Comparison of ENCODE assay signal across 1 cellular context in the genomic region with DNA sequence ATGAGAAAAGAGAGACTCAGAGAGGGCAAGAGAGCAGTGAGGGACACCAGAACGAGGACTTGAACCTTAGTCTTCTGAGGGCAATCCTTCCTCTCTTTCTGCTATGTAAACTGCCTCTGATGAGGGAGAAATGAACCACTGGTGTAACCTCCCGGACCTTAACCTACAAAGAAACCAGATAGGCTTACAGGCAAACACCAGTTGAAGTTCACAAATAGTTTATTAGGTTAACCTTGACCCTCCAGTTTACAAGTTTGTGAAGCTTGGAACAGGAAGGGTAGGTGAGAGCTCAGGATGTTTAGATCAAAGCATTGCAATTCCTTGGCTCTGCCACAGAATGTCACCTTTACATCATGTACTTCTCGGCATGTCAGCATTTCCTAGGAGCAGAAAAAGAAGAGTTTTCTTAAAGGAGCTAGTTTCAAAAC.
TF ChIP-seq lines count a peak whose summit lies in the region.

No MANE protein-coding gene starts in this region.

TF ChIP-seq in HepG2, 621 proteins besides CTCF, POLR2A, EP300 and RAD21 (continued from another document and continues in another):
- TF ChIP-seq, protein P1, sequence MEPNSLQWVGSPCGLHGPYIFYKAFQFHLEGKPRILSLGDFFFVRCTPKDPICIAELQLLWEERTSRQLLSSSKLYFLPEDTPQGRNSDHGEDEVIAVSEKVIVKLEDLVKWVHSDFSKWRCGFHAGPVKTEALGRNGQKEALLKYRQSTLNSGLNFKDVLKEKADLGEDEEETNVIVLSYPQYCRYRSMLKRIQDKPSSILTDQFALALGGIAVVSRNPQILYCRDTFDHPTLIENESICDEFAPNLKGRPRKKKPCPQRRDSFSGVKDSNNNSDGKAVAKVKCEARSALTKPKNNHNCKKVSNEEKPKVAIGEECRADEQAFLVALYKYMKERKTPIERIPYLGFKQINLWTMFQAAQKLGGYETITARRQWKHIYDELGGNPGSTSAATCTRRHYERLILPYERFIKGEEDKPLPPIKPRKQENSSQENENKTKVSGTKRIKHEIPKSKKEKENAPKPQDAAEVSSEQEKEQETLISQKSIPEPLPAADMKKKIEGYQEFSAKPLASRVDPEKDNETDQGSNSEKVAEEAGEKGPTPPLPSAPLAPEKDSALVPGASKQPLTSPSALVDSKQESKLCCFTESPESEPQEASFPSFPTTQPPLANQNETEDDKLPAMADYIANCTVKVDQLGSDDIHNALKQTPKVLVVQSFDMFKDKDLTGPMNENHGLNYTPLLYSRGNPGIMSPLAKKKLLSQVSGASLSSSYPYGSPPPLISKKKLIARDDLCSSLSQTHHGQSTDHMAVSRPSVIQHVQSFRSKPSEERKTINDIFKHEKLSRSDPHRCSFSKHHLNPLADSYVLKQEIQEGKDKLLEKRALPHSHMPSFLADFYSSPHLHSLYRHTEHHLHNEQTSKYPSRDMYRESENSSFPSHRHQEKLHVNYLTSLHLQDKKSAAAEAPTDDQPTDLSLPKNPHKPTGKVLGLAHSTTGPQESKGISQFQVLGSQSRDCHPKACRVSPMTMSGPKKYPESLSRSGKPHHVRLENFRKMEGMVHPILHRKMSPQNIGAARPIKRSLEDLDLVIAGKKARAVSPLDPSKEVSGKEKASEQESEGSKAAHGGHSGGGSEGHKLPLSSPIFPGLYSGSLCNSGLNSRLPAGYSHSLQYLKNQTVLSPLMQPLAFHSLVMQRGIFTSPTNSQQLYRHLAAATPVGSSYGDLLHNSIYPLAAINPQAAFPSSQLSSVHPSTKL (CRISPR knock-in tag; IDR thresholded peaks at IDR 0.05), result peak; percentile 94
- TF ChIP-seq ZNF230 (CRISPR knock-in tag; IDR thresholded peaks at IDR 0.05), result no peak
- TF ChIP-seq PITX1 (CRISPR knock-in tag; IDR thresholded peaks at IDR 0.05), result peak; percentile 72
- no peak for TF ChIP-seq RFXAP (CRISPR knock-in tag; IDR thresholded peaks at IDR 0.05; ENCODE audit: borderline replicate concordance)
- no peak for TF ChIP-seq TP53 (CRISPR knock-in tag; conservative IDR thresholded peaks at IDR 0.05)
- no peak for TF ChIP-seq KLF6 (CRISPR knock-in tag; IDR thresholded peaks at IDR 0.05)
- no peak for TF ChIP-seq YEATS2 (CRISPR knock-in tag; IDR thresholded peaks at IDR 0.05; ENCODE audit: borderline replicate concordance)
- TF ChIP-seq TBX3 (IDR thresholded peaks at IDR 0.05; ENCODE audit: borderline replicate concordance), result peak; percentile 84
- TF ChIP-seq, protein P2, sequence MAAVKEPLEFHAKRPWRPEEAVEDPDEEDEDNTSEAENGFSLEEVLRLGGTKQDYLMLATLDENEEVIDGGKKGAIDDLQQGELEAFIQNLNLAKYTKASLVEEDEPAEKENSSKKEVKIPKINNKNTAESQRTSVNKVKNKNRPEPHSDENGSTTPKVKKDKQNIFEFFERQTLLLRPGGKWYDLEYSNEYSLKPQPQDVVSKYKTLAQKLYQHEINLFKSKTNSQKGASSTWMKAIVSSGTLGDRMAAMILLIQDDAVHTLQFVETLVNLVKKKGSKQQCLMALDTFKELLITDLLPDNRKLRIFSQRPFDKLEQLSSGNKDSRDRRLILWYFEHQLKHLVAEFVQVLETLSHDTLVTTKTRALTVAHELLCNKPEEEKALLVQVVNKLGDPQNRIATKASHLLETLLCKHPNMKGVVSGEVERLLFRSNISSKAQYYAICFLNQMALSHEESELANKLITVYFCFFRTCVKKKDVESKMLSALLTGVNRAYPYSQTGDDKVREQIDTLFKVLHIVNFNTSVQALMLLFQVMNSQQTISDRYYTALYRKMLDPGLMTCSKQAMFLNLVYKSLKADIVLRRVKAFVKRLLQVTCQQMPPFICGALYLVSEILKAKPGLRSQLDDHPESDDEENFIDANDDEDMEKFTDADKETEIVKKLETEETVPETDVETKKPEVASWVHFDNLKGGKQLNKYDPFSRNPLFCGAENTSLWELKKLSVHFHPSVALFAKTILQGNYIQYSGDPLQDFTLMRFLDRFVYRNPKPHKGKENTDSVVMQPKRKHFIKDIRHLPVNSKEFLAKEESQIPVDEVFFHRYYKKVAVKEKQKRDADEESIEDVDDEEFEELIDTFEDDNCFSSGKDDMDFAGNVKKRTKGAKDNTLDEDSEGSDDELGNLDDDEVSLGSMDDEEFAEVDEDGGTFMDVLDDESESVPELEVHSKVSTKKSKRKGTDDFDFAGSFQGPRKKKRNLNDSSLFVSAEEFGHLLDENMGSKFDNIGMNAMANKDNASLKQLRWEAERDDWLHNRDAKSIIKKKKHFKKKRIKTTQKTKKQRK (IDR thresholded peaks at IDR 0.05; ENCODE audit: low read length), result no peak
- TF ChIP-seq LCORL (IDR thresholded peaks at IDR 0.05), result no peak
- no peak for TF ChIP-seq LCORL (CRISPR knock-in tag; IDR thresholded peaks at IDR 0.05)
- peak; percentile 54; the same call in 1 of the 2 replicates for TF ChIP-seq TBX2 (CRISPR knock-in tag; IDR thresholded peaks at IDR 0.05; ENCODE audit: borderline replicate concordance)
- TF ChIP-seq ZNF224 (CRISPR knock-in tag; IDR thresholded peaks at IDR 0.05), result no peak
- TF ChIP-seq RNF2 (conservative IDR thresholded peaks at IDR 0.05; ENCODE audit: low read depth), result no peak
- no peak for TF ChIP-seq ZNF570 (CRISPR knock-in tag; IDR thresholded peaks at IDR 0.05; ENCODE audit: borderline replicate concordance)
- no peak for TF ChIP-seq CREB1 (IDR thresholded peaks at IDR 0.05)
- no peak for TF ChIP-seq CREB1 (CRISPR knock-in tag; IDR thresholded peaks at IDR 0.05)
- TF ChIP-seq, protein P3, sequence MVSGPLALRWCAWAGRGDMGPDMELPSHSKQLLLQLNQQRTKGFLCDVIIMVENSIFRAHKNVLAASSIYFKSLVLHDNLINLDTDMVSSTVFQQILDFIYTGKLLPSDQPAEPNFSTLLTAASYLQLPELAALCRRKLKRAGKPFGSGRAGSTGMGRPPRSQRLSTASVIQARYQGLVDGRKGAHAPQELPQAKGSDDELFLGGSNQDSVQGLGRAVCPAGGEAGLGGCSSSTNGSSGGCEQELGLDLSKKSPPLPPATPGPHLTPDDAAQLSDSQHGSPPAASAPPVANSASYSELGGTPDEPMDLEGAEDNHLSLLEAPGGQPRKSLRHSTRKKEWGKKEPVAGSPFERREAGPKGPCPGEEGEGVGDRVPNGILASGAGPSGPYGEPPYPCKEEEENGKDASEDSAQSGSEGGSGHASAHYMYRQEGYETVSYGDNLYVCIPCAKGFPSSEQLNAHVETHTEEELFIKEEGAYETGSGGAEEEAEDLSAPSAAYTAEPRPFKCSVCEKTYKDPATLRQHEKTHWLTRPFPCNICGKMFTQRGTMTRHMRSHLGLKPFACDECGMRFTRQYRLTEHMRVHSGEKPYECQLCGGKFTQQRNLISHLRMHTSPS (CRISPR knock-in tag; IDR thresholded peaks at IDR 0.05; ENCODE audit: low read depth), result no peak
- TF ChIP-seq, protein P4, sequence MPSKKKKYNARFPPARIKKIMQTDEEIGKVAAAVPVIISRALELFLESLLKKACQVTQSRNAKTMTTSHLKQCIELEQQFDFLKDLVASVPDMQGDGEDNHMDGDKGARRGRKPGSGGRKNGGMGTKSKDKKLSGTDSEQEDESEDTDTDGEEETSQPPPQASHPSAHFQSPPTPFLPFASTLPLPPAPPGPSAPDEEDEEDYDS (CRISPR knock-in tag; IDR thresholded peaks at IDR 0.05), result 0 out of 2 replicates have a peak, but pooled peaks have one; percentile 19
- TF ChIP-seq ZNF235 (CRISPR knock-in tag; IDR thresholded peaks at IDR 0.05; ENCODE audit: borderline replicate concordance), result no peak
- no peak for TF ChIP-seq CBX1 (IDR thresholded peaks at IDR 0.05; ENCODE audit: low read depth)
- TF ChIP-seq XBP1 (CRISPR knock-in tag; IDR thresholded peaks at IDR 0.05), result no peak
- TF ChIP-seq, protein P5, sequence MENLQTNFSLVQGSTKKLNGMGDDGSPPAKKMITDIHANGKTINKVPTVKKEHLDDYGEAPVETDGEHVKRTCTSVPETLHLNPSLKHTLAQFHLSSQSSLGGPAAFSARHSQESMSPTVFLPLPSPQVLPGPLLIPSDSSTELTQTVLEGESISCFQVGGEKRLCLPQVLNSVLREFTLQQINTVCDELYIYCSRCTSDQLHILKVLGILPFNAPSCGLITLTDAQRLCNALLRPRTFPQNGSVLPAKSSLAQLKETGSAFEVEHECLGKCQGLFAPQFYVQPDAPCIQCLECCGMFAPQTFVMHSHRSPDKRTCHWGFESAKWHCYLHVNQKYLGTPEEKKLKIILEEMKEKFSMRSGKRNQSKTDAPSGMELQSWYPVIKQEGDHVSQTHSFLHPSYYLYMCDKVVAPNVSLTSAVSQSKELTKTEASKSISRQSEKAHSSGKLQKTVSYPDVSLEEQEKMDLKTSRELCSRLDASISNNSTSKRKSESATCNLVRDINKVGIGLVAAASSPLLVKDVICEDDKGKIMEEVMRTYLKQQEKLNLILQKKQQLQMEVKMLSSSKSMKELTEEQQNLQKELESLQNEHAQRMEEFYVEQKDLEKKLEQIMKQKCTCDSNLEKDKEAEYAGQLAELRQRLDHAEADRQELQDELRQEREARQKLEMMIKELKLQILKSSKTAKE (CRISPR knock-in tag; IDR thresholded peaks at IDR 0.05; ENCODE audit: borderline replicate concordance), result peak; percentile 61; the same call in 1 of the 2 replicates
- TF ChIP-seq, protein P6, sequence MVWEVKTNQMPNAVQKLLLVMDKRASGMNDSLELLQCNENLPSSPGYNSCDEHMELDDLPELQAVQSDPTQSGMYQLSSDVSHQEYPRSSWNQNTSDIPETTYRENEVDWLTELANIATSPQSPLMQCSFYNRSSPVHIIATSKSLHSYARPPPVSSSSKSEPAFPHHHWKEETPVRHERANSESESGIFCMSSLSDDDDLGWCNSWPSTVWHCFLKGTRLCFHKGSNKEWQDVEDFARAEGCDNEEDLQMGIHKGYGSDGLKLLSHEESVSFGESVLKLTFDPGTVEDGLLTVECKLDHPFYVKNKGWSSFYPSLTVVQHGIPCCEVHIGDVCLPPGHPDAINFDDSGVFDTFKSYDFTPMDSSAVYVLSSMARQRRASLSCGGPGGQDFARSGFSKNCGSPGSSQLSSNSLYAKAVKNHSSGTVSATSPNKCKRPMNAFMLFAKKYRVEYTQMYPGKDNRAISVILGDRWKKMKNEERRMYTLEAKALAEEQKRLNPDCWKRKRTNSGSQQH (CRISPR knock-in tag; IDR thresholded peaks at IDR 0.05; ENCODE audit: low read depth), result no peak
- TF ChIP-seq, protein P7, sequence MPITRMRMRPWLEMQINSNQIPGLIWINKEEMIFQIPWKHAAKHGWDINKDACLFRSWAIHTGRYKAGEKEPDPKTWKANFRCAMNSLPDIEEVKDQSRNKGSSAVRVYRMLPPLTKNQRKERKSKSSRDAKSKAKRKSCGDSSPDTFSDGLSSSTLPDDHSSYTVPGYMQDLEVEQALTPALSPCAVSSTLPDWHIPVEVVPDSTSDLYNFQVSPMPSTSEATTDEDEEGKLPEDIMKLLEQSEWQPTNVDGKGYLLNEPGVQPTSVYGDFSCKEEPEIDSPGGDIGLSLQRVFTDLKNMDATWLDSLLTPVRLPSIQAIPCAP (CRISPR knock-in tag; IDR thresholded peaks at IDR 0.05; ENCODE audit: low read depth), result no peak
- TF ChIP-seq, protein P8, sequence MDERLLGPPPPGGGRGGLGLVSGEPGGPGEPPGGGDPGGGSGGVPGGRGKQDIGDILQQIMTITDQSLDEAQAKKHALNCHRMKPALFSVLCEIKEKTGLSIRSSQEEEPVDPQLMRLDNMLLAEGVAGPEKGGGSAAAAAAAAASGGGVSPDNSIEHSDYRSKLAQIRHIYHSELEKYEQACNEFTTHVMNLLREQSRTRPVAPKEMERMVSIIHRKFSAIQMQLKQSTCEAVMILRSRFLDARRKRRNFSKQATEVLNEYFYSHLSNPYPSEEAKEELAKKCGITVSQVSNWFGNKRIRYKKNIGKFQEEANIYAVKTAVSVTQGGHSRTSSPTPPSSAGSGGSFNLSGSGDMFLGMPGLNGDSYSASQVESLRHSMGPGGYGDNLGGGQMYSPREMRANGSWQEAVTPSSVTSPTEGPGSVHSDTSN (CRISPR knock-in tag; IDR thresholded peaks at IDR 0.05), result no peak
- TF ChIP-seq ZNF781 (CRISPR knock-in tag; IDR thresholded peaks at IDR 0.05; ENCODE audit: borderline replicate concordance, not compliant biosample characterization), result peak; percentile 31
- no peak; the same call in 1 of the 2 replicates for TF ChIP-seq ZNF746 (CRISPR knock-in tag; IDR thresholded peaks at IDR 0.05)
- no peak for TF ChIP-seq ZNF263 (CRISPR knock-in tag; IDR thresholded peaks at IDR 0.05)
- TF ChIP-seq KDM6A (CRISPR knock-in tag; IDR thresholded peaks at IDR 0.05; ENCODE audit: low read depth), result 0 out of 2 replicates have a peak, but pooled peaks have one; percentile 43
- TF ChIP-seq ELF4 (CRISPR knock-in tag; IDR thresholded peaks at IDR 0.05; ENCODE audit: borderline replicate concordance), result no peak
- TF ChIP-seq, protein P9, sequence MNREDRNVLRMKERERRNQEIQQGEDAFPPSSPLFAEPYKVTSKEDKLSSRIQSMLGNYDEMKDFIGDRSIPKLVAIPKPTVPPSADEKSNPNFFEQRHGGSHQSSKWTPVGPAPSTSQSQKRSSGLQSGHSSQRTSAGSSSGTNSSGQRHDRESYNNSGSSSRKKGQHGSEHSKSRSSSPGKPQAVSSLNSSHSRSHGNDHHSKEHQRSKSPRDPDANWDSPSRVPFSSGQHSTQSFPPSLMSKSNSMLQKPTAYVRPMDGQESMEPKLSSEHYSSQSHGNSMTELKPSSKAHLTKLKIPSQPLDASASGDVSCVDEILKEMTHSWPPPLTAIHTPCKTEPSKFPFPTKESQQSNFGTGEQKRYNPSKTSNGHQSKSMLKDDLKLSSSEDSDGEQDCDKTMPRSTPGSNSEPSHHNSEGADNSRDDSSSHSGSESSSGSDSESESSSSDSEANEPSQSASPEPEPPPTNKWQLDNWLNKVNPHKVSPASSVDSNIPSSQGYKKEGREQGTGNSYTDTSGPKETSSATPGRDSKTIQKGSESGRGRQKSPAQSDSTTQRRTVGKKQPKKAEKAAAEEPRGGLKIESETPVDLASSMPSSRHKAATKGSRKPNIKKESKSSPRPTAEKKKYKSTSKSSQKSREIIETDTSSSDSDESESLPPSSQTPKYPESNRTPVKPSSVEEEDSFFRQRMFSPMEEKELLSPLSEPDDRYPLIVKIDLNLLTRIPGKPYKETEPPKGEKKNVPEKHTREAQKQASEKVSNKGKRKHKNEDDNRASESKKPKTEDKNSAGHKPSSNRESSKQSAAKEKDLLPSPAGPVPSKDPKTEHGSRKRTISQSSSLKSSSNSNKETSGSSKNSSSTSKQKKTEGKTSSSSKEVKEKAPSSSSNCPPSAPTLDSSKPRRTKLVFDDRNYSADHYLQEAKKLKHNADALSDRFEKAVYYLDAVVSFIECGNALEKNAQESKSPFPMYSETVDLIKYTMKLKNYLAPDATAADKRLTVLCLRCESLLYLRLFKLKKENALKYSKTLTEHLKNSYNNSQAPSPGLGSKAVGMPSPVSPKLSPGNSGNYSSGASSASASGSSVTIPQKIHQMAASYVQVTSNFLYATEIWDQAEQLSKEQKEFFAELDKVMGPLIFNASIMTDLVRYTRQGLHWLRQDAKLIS (CRISPR knock-in tag; IDR thresholded peaks at IDR 0.05), result no peak
- peak; percentile 75 for TF ChIP-seq ZMYM3 (CRISPR knock-in tag; IDR thresholded peaks at IDR 0.05)
- TF ChIP-seq ZNF780A (CRISPR knock-in tag; IDR thresholded peaks at IDR 0.05), result no peak
- peak; percentile 74; the same call in 1 of the 2 replicates for TF ChIP-seq REPIN1 (CRISPR knock-in tag; IDR thresholded peaks at IDR 0.05; ENCODE audit: borderline replicate concordance, low read depth)
- TF ChIP-seq ZBTB1 (CRISPR knock-in tag; IDR thresholded peaks at IDR 0.05; ENCODE audit: borderline replicate concordance), result no peak
- TF ChIP-seq SP140L (CRISPR knock-in tag; IDR thresholded peaks at IDR 0.05; ENCODE audit: borderline replicate concordance), result 0 out of 2 replicates have a peak, but pooled peaks have one; percentile 46
- TF ChIP-seq, protein P10, sequence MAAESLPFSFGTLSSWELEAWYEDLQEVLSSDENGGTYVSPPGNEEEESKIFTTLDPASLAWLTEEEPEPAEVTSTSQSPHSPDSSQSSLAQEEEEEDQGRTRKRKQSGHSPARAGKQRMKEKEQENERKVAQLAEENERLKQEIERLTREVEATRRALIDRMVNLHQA (CRISPR knock-in tag; IDR thresholded peaks at IDR 0.05), result no peak
